Comparison of ENCODE assay signal across 13 cellular contexts in the genomic region with DNA sequence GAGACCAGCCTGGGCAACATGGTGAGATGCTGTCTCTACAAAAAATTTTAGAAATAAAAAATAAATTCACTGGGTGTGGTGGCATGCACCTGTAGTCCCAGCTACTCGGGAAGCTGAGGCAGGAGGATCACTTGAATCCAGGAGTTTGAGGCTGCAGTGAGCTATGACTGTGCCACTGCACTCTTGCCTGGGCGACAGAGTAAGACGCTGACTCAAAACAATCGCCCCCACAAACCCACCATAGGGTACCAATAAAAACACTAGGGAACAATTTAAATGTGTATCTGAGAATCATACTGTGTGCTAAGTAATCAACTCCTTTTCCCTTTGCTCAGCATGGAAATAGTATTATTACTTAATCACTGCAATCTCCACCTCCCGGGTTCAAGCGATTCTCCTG. TPM values are rescaled to one million over a fixed set of nuclear protein-coding genes. Genes with fewer than 3 reads are reported as not detected.
DNase-seq lines count a peak whose midpoint lies in the region; ATAC-seq and TF ChIP-seq lines count a peak whose summit lies in the region.
"Not testable (repeated sequence)": the region's sequence is repeated elsewhere in the genome, so short reads cannot be mapped to it uniquely, and the experiment has no call there.
"Had no signal": no experiment of that assay in that cellular context is flagged by ENCODE, and none has a peak within 500 bp of the region (broad histone marks: within the 10 kb centered on the region; RNA-seq: fewer than 3 reads in every experiment).

No MANE protein-coding gene starts in this region.

- H3K4ac ChIP-seq in trophoblast cell (ENCODE audit: low read depth, low read length), result peak overlapping the region; percentile 57

- H3K4me3 Mint-ChIP-seq in CD4-positive, alpha-beta T cell, result peak overlapping the region; percentile 99
- H3K4me3 Mint-ChIP-seq in T-helper 2 cell treated with Interferon-gamma antibody and Interleukin-4, amounts not matched to agents 5 μg/mL and 100 μg/mL, for 36 hours, result peak overlapping the region; percentile 99
- H3K4me3 Mint-ChIP-seq in activated CD8-positive, alpha-beta memory T cell treated with anti-CD3 and anti-CD28 coated beads, Interleukin-2, amount 10 ng/mL, durations not matched to agents 7 days and 5 days, result not testable (repeated sequence)
- peak overlapping the region; percentile 52 for H3K4me3 Mint-ChIP-seq in activated naive CD4-positive, alpha-beta T cell treated with anti-CD3 and anti-CD28 coated beads for 36 hours
- peak overlapping the region; percentile 99 to 100 for H3K4me3 Mint-ChIP-seq in effector memory CD8-positive, alpha-beta T cell
- H3K4me3 Mint-ChIP-seq in stimulated activated memory B cell treated with anti-CD40 and anti-IgM and Interleukin-4, amounts not matched to agents 10 μg/mL and 1 μg/mL and 100 μg/mL, for 72 hours, result peak overlapping the region; percentile 29

- H3K4me2 ChIP-seq in trophoblast cell (ENCODE audit: low read length), result not testable (repeated sequence)

- H2BK120ac ChIP-seq in trophoblast cell (ENCODE audit: insufficient read depth, low read length, poor library complexity), result not testable (repeated sequence)

- not testable (repeated sequence) for H3K27me3 Mint-ChIP-seq in CD4-positive, alpha-beta T cell; T-helper 2 cell treated with Interferon-gamma antibody and Interleukin-4, amounts not matched to agents 5 μg/mL and 100 μg/mL, for 36 hours (ENCODE audit: low read depth); activated CD8-positive, alpha-beta memory T cell treated with anti-CD3 and anti-CD28 coated beads, Interleukin-2, amount 10 ng/mL, durations not matched to agents 7 days and 5 days; activated naive CD4-positive, alpha-beta T cell treated with anti-CD3 and anti-CD28 coated beads for 36 hours (ENCODE audit: low read depth); effector memory CD8-positive, alpha-beta T cell; stimulated activated memory B cell treated with anti-CD40 and anti-IgM and Interleukin-4, amounts not matched to agents 10 μg/mL and 1 μg/mL and 100 μg/mL, for 72 hours

- H4K8ac ChIP-seq in trophoblast cell (ENCODE audit: low read depth, low read length), result not testable (repeated sequence)

- peaks cover 65% of the 10 kb centered on the region for H3K36me3 Mint-ChIP-seq in CD4-positive, alpha-beta T cell (ENCODE audit: low read depth)
- H3K36me3 Mint-ChIP-seq in T-helper 2 cell treated with Interferon-gamma antibody and Interleukin-4, amounts not matched to agents 5 μg/mL and 100 μg/mL, for 36 hours (ENCODE audit: low read depth), result peaks cover 36% of the 10 kb centered on the region
- peaks cover 41% of the 10 kb centered on the region for H3K36me3 Mint-ChIP-seq in activated CD8-positive, alpha-beta memory T cell treated with anti-CD3 and anti-CD28 coated beads, Interleukin-2, amount 10 ng/mL, durations not matched to agents 7 days and 5 days
- peaks cover 32% of the 10 kb centered on the region for H3K36me3 Mint-ChIP-seq in activated naive CD4-positive, alpha-beta T cell treated with anti-CD3 and anti-CD28 coated beads for 36 hours (ENCODE audit: low read depth)
- peaks cover 49% of the 10 kb centered on the region for H3K36me3 Mint-ChIP-seq in effector memory CD8-positive, alpha-beta T cell (ENCODE audit: insufficient read depth)
- peaks cover 26% of the 10 kb centered on the region for H3K36me3 Mint-ChIP-seq in stimulated activated memory B cell treated with anti-CD40 and anti-IgM and Interleukin-4, amounts not matched to agents 10 μg/mL and 1 μg/mL and 100 μg/mL, for 72 hours

- peak overlapping the region; percentile 98 for H3K27ac Mint-ChIP-seq in CD4-positive, alpha-beta T cell
- H3K27ac Mint-ChIP-seq in T-helper 2 cell treated with Interferon-gamma antibody and Interleukin-4, amounts not matched to agents 5 μg/mL and 100 μg/mL, for 36 hours, result peak overlapping the region; percentile 59
- peak overlapping the region; percentile 99 for H3K27ac Mint-ChIP-seq in activated CD8-positive, alpha-beta memory T cell treated with anti-CD3 and anti-CD28 coated beads, Interleukin-2, amount 10 ng/mL, durations not matched to agents 7 days and 5 days
- H3K27ac Mint-ChIP-seq in activated naive CD4-positive, alpha-beta T cell treated with anti-CD3 and anti-CD28 coated beads for 36 hours, result peak overlapping the region; percentile 76
- peak overlapping the region; percentile 76 to 100 for H3K27ac Mint-ChIP-seq in effector memory CD8-positive, alpha-beta T cell
- H3K27ac Mint-ChIP-seq in stimulated activated memory B cell treated with anti-CD40 and anti-IgM and Interleukin-4, amounts not matched to agents 10 μg/mL and 1 μg/mL and 100 μg/mL, for 72 hours, result not testable (repeated sequence)

- H2BK5ac ChIP-seq in trophoblast cell (ENCODE audit: low read depth, low read length, poor library complexity), result not testable (repeated sequence)

- CTCF ChIA-PET in CD4-positive, alpha-beta T cell (lab: Charles Lee), result interaction anchor here (0.5 to 1.0 kb wide), 2 partner anchors 13 to 242 kb away, joined by 3 read pairs; no protein-coding TSS in a partner anchor
- CTCF ChIA-PET in activated CD8-positive, alpha-beta memory T cell treated with anti-CD3 and anti-CD28 coated beads, Interleukin-2, amount 10 ng/mL, durations not matched to agents 7 days and 5 days (lab: Charles Lee); activated naive CD4-positive, alpha-beta T cell treated with anti-CD3 and anti-CD28 coated beads for 36 hours (lab: Charles Lee): not testable (repeated sequence)

- H3K36me3 ChIP-seq in trophoblast cell (ENCODE audit: control insufficient read depth in 1 of 2, insufficient read depth in 2 of 2, low read length in 2 of 2), result not testable (repeated sequence)

- not testable (repeated sequence) for H2BK12ac ChIP-seq in trophoblast cell (ENCODE audit: low read length)

- intact Hi-C loops in CD4-positive, alpha-beta T cell (cut with DNase I, micrococcal nuclease), result loop anchor here (2.0 to 10.0 kb wide), 3 partner anchors 13 to 939 kb away; a partner anchor contains a TSS
- intact Hi-C loops in activated naive CD4-positive, alpha-beta T cell treated with anti-CD3 and anti-CD28 coated beads for 36 hours (cut with micrococcal nuclease), result not testable (repeated sequence)

- WGBS in trophoblast cell (ENCODE audit: extremely low coverage, insufficient coverage, insufficient read length), result no CpG with 5 or more reads among the region's 6 CpGs

- POLR2A ChIA-PET in CD4-positive, alpha-beta T cell (lab: Charles Lee), result interaction anchor here (1.1 to 1.2 kb wide), 3 partner anchors 27 to 242 kb away, joined by 3 to 8 read pairs (median 3); a partner anchor contains a TSS

- H2AK5ac ChIP-seq in trophoblast cell (ENCODE audit: low read length), result not testable (repeated sequence)

- H4K91ac ChIP-seq in trophoblast cell (ENCODE audit: low read depth, low read length), result not testable (repeated sequence)

- peaks cover 98% of the 10 kb centered on the region for H3K4me1 Mint-ChIP-seq in CD4-positive, alpha-beta T cell (ENCODE audit: low read depth)
- peaks cover 61% of the 10 kb centered on the region for H3K4me1 Mint-ChIP-seq in T-helper 2 cell treated with Interferon-gamma antibody and Interleukin-4, amounts not matched to agents 5 μg/mL and 100 μg/mL, for 36 hours (ENCODE audit: low read depth)
- peaks cover 72% of the 10 kb centered on the region for H3K4me1 Mint-ChIP-seq in activated CD8-positive, alpha-beta memory T cell treated with anti-CD3 and anti-CD28 coated beads, Interleukin-2, amount 10 ng/mL, durations not matched to agents 7 days and 5 days
- peaks cover 83% of the 10 kb centered on the region for H3K4me1 Mint-ChIP-seq in activated naive CD4-positive, alpha-beta T cell treated with anti-CD3 and anti-CD28 coated beads for 36 hours (ENCODE audit: low read depth)
- H3K4me1 Mint-ChIP-seq in effector memory CD8-positive, alpha-beta T cell (ENCODE audit: low read depth in 2 of 2), result peaks cover 68 to 91% of the 10 kb centered on the region in 2 donors
- peaks cover 87% of the 10 kb centered on the region for H3K4me1 Mint-ChIP-seq in stimulated activated memory B cell treated with anti-CD40 and anti-IgM and Interleukin-4, amounts not matched to agents 10 μg/mL and 1 μg/mL and 100 μg/mL, for 72 hours

- not testable (repeated sequence) for TF ChIP-seq CTCF in CD4-positive, alpha-beta T cell (IDR thresholded peaks at IDR 0.05); LNCaP clone FGC (IDR thresholded peaks at IDR 0.05; ENCODE audit: control insufficient read depth, extremely low read depth, insufficient read depth)

- not testable (repeated sequence) for H3K18ac ChIP-seq in trophoblast cell (ENCODE audit: low read length)

- not testable (repeated sequence) for ATAC-seq in CD4-positive, alpha-beta T cell (ENCODE audit: poor library complexity); activated CD8-positive, alpha-beta memory T cell treated with anti-CD3 and anti-CD28 coated beads, Interleukin-2, amount 10 ng/mL, durations not matched to agents 7 days and 5 days; effector memory CD8-positive, alpha-beta T cell (replicated peaks); stimulated activated memory B cell treated with anti-CD40 and anti-IgM and Interleukin-4, amounts not matched to agents 10 μg/mL and 1 μg/mL and 100 μg/mL, for 72 hours

- not testable (repeated sequence) for H3K79me1 ChIP-seq in trophoblast cell (ENCODE audit: low read length)

- H3K27me3 ChIP-seq in CD4-positive, alpha-beta T cell (ENCODE audit: control insufficient read depth, insufficient read depth, low read length); trophoblast cell (ENCODE audit: insufficient read depth, low read length): not testable (repeated sequence)

- not testable (repeated sequence) for H4K12ac ChIP-seq in trophoblast cell (ENCODE audit: low read depth, low read length)

- H3K27ac ChIP-seq in CD4-positive, alpha-beta T cell (ENCODE audit: low read depth, low read length); trophoblast cell (ENCODE audit: low read depth, low read length): not testable (repeated sequence)

- H2AFZ ChIP-seq in trophoblast cell (ENCODE audit: insufficient read depth, low read length, poor library complexity), result not testable (repeated sequence)

- 0 out of 2 replicates have a peak overlapping the region, but pooled peaks have one; percentile 99 for H3K4me3 ChIP-seq in LNCaP clone FGC (ENCODE audit: low read depth, low read length)
- H3K4me3 ChIP-seq in trophoblast cell (ENCODE audit: low read depth, low read length), result not testable (repeated sequence)

- not testable (repeated sequence) for H3K4me1 ChIP-seq in trophoblast cell (ENCODE audit: control insufficient read depth in 1 of 2, insufficient read depth in 2 of 2, low read length in 2 of 2)

- H3K79me2 ChIP-seq in trophoblast cell (ENCODE audit: control insufficient read depth, insufficient read depth, low read length, poor library complexity), result peaks cover 30% of the 10 kb centered on the region

- H3K9me3 ChIP-seq in CD4-positive, alpha-beta T cell (ENCODE audit: control insufficient read depth, low read length); trophoblast cell (ENCODE audit: insufficient read depth, low read depth, low read length): not testable (repeated sequence)

- not testable (repeated sequence) for H3K9me3 Mint-ChIP-seq in CD4-positive, alpha-beta T cell; T-helper 2 cell treated with Interferon-gamma antibody and Interleukin-4, amounts not matched to agents 5 μg/mL and 100 μg/mL, for 36 hours; activated CD8-positive, alpha-beta memory T cell treated with anti-CD3 and anti-CD28 coated beads, Interleukin-2, amount 10 ng/mL, durations not matched to agents 7 days and 5 days (ENCODE audit: low read depth); activated naive CD4-positive, alpha-beta T cell treated with anti-CD3 and anti-CD28 coated beads for 36 hours; effector memory CD8-positive, alpha-beta T cell; stimulated activated memory B cell treated with anti-CD40 and anti-IgM and Interleukin-4, amounts not matched to agents 10 μg/mL and 1 μg/mL and 100 μg/mL, for 72 hours

- not testable (repeated sequence) for H3K14ac ChIP-seq in trophoblast cell (ENCODE audit: low read length)

- DNase-seq in CD4-positive, alpha-beta T cell; LNCaP clone FGC (ENCODE audit: low read depth); T-helper 2 cell treated with Interferon-gamma antibody and Interleukin-4, amounts not matched to agents 5 μg/mL and 100 μg/mL, for 36 hours (ENCODE audit: low spot score); effector memory CD8-positive, alpha-beta T cell; trophoblast cell: not testable (repeated sequence)
- DNase-seq in activated CD8-positive, alpha-beta memory T cell treated with anti-CD3 and anti-CD28 coated beads, Interleukin-2, amount 10 ng/mL, durations not matched to agents 7 days and 5 days, result peak; percentile 48
- DNase-seq in activated naive CD4-positive, alpha-beta T cell treated with anti-CD3 and anti-CD28 coated beads for 36 hours, result peak; percentile 17

- not testable (repeated sequence) for H3K9ac ChIP-seq in trophoblast cell (ENCODE audit: low read length)

- not testable (repeated sequence) for H3K23ac ChIP-seq in trophoblast cell (ENCODE audit: low read length)

RNA-seq across cellular contexts. Expression of a gene that starts 4.1 kb away (rescaled TPM):
- 100 to 1,000 TPM; 725 to 731 TPM for total RNA-seq in CD4-positive, alpha-beta T cell
- 100 to 1,000 TPM; 331 to 410 TPM for total RNA-seq in activated CD8-positive, alpha-beta memory T cell treated with anti-CD3 and anti-CD28 coated beads, Interleukin-2, amount 10 ng/mL, durations not matched to agents 7 days and 5 days
- total RNA-seq in activated naive CD4-positive, alpha-beta T cell treated with anti-CD3 and anti-CD28 coated beads for 36 hours, result 100 to 1,000 TPM; 533 to 579 TPM
- 405 and 420 TPM in 2 replicates for polyA plus RNA-seq in trophoblast cell (2013)

RNA-seq across cellular contexts. Expression of a gene that starts 26.8 kb away (rescaled TPM):
- total RNA-seq in CD4-positive, alpha-beta T cell, result 10 to 100 TPM; 69.8 to 75.3 TPM
- total RNA-seq in activated CD8-positive, alpha-beta memory T cell treated with anti-CD3 and anti-CD28 coated beads, Interleukin-2, amount 10 ng/mL, durations not matched to agents 7 days and 5 days, result 10 to 100 TPM; 62.7 to 71.0 TPM
- total RNA-seq in activated naive CD4-positive, alpha-beta T cell treated with anti-CD3 and anti-CD28 coated beads for 36 hours, result 10 to 100 TPM; 60.2 to 60.6 TPM
- 46.4 and 46.9 TPM in 2 replicates for polyA plus RNA-seq in trophoblast cell (2013)

RNA-seq across cellular contexts. Expression of a gene that starts 37.1 kb away (rescaled TPM):
- total RNA-seq in CD4-positive, alpha-beta T cell, result 10 to 100 TPM; 28.9 to 30.4 TPM
- total RNA-seq in activated CD8-positive, alpha-beta memory T cell treated with anti-CD3 and anti-CD28 coated beads, Interleukin-2, amount 10 ng/mL, durations not matched to agents 7 days and 5 days, result 10 to 100 TPM; 39.7 to 58.7 TPM
- total RNA-seq in activated naive CD4-positive, alpha-beta T cell treated with anti-CD3 and anti-CD28 coated beads for 36 hours, result 10 to 100 TPM; 42.1 to 43.9 TPM
- 71.3 and 73.2 TPM in 2 replicates for polyA plus RNA-seq in trophoblast cell (2013)

RNA-seq across cellular contexts. Expression of a gene that starts 58.4 kb away (rescaled TPM):
- total RNA-seq in CD4-positive, alpha-beta T cell, result not detected
- not detected for total RNA-seq in activated CD8-positive, alpha-beta memory T cell treated with anti-CD3 and anti-CD28 coated beads, Interleukin-2, amount 10 ng/mL, durations not matched to agents 7 days and 5 days
- not detected for total RNA-seq in activated naive CD4-positive, alpha-beta T cell treated with anti-CD3 and anti-CD28 coated beads for 36 hours
- 0.07 and 0.22 TPM in 2 replicates for polyA plus RNA-seq in trophoblast cell (2013)
- total RNA-seq: mucosa of gallbladder, posterior vena cava, sigmoid colon had no signal
- polyA plus RNA-seq: BJ, lung had no signal
